ENCODE assay signal across 8 cellular contexts in the genomic region with DNA sequence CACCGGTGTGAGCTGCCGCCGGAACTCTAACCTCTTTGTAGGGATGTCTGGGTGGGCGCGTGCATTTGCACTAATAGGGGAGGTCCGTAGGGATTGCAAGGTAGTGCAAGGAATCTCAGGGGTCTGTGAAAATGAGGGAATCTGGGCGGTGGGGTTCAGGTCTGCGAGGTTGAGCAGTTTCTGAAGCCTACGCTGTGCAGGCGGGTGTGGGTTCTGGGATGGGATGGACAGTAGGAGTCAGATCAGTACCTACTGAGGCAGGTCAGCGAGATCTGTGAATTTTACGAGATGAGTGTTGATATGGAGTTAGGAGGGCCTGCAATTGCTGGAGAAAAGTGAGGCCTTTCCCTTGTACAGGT. TPM values are rescaled to one million over a fixed set of nuclear protein-coding genes. Genes with fewer than 3 reads are reported as not detected.
DNase-seq lines count a peak whose midpoint lies in the region; ATAC-seq and TF ChIP-seq lines count a peak whose summit lies in the region.

No MANE protein-coding gene starts in this region.

- H3K9ac ChIP-seq in muscle layer of colon (ENCODE audit: low read length), result no peak overlapping the region

- H3K36me3 ChIP-seq in muscle layer of colon (ENCODE audit: insufficient read depth, low read length), result no peaks in the 10 kb centered on the region

- peaks cover 12% of the 10 kb centered on the region for H3K27me3 Mint-ChIP-seq in central memory CD8-positive, alpha-beta T cell

- H3K27ac Mint-ChIP-seq in central memory CD8-positive, alpha-beta T cell (ENCODE audit: low read depth), result peak overlapping the region; percentile 94

- peaks cover 44% of the 10 kb centered on the region for H3K4me1 Mint-ChIP-seq in central memory CD8-positive, alpha-beta T cell

- TF ChIP-seq CTCF in AG09309 (IDR thresholded peaks at IDR 0.05; ENCODE audit: control insufficient read depth, insufficient read depth, low read depth, low read length, missing control alignments) (no peak), foreskin keratinocyte (conservative IDR thresholded peaks at IDR 0.05) (no peak)

- DNase-seq in AG09309 (ENCODE audit: low read depth) (no peak), foreskin keratinocyte (no peak), putamen (ENCODE audit: low spot score) (no peak), DMS79 (lab: John Stamatoyannopoulos, UW) (no peak)
- no peak for DNase-seq in central memory CD8-positive, alpha-beta T cell (ENCODE audit: low spot score in 2 of 2)

- H3K4me1 ChIP-seq in muscle layer of colon (ENCODE audit: insufficient read depth, low read length), result peaks cover 39% of the 10 kb centered on the region
- H3K4me1 ChIP-seq in foreskin keratinocyte, result peaks cover 8% of the 10 kb centered on the region

- peaks cover 8% of the 10 kb centered on the region for H3K36me3 Mint-ChIP-seq in central memory CD8-positive, alpha-beta T cell (ENCODE audit: insufficient read depth)

- no peaks in the 10 kb centered on the region for H3K9me3 Mint-ChIP-seq in central memory CD8-positive, alpha-beta T cell

- peak overlapping the region; percentile 88 for H3K4me3 Mint-ChIP-seq in central memory CD8-positive, alpha-beta T cell

- peak overlapping the region; percentile 71 for H3K4me3 ChIP-seq in AG09309 (ENCODE audit: control insufficient read depth, low read depth, low read length)
- peak overlapping the region; percentile 51 to 77 for H3K4me3 ChIP-seq in muscle layer of colon (ENCODE audit: low read depth in 1 of 2, low read length in 2 of 2)

- ATAC-seq in HG03521 (IDR thresholded peaks at IDR 0.05; ENCODE audit: unreplicated experiment) (peak; percentile 3), foreskin keratinocyte (no peak), HG03520 (IDR thresholded peaks at IDR 0.05; ENCODE audit: unreplicated experiment) (no peak)
- ATAC-seq in central memory CD8-positive, alpha-beta T cell (replicated peaks; ENCODE audit: extremely low read depth, poor library complexity, severe bottlenecking), result no peak

- H3K27ac ChIP-seq in muscle layer of colon (ENCODE audit: low read depth, low read length) (peak overlapping the region; percentile 78), foreskin keratinocyte (no peak overlapping the region)

- H3K27me3 ChIP-seq in muscle layer of colon (ENCODE audit: control insufficient read depth in 1 of 2, insufficient read depth in 2 of 2, low read length in 2 of 2) (no peaks in the 10 kb centered on the region), foreskin keratinocyte (no peaks in the 10 kb centered on the region)

- H3K9me3 ChIP-seq in muscle layer of colon (ENCODE audit: low read length), result no peaks in the 10 kb centered on the region

RNA-seq across cellular contexts. Expression of a gene that starts 0.9 kb away (rescaled TPM):
- 22.5 and 30.6 TPM in 2 replicates for total RNA-seq in foreskin keratinocyte
- 16.0 and 19.5 TPM in 2 replicates for polyA plus RNA-seq in foreskin keratinocyte

RNA-seq across cellular contexts. Expression of a gene that starts 13.6 kb away (rescaled TPM):
- 145 and 188 TPM in 2 replicates for total RNA-seq in foreskin keratinocyte
- 205 and 250 TPM in 2 replicates for polyA plus RNA-seq in foreskin keratinocyte

RNA-seq across cellular contexts. Expression of a gene that starts 20.1 kb away (rescaled TPM):
- total RNA-seq in foreskin keratinocyte, result 20.7 and 21.6 TPM in 2 replicates
- polyA plus RNA-seq in foreskin keratinocyte, result 22.7 and 23.0 TPM in 2 replicates

RNA-seq across cellular contexts. Expression of a gene that starts 36.8 kb away (rescaled TPM):
- 52.8 and 58.6 TPM in 2 replicates for total RNA-seq in foreskin keratinocyte
- 41.4 and 52.8 TPM in 2 replicates for polyA plus RNA-seq in foreskin keratinocyte

RNA-seq across cellular contexts. Expression of a gene that starts 44.1 kb away (rescaled TPM):
- total RNA-seq in foreskin keratinocyte, result 385 and 410 TPM in 2 replicates
- 255 and 261 TPM in 2 replicates for polyA plus RNA-seq in foreskin keratinocyte
